ENCODE assay signal across 8 cellular contexts in the genomic region with DNA sequence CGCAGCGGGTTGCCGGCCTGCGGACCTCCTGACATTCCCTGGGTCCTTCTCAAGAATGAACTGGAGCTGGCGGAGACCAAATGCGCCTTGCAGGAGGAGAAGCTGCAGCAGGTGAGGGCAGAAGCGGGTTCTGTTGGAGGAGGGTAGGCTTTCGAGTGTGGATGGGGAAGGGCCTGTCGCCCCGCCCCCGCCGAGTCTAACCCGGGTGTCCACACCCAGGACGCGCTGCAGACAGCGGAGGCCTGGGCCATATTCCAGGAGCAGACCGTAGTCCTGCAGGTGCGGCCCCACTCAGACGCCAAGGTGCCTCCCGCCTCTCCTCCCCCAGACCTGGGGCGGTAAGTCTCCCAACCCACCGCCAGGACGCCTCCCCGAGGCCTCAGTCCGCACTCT.
A peak's percentile ranks its signal among the peaks of the same experiment; 100 is the strongest.
DNase-seq lines count a peak whose midpoint lies in the region; ATAC-seq and TF ChIP-seq lines count a peak whose summit lies in the region.
"Not testable (repeated sequence)": the region's sequence is repeated elsewhere in the genome, so short reads cannot be mapped to it uniquely, and the experiment has no call there.

No MANE protein-coding gene starts in this region.

- not testable (repeated sequence) for H3K27me3 ChIP-seq in RWPE2 (ENCODE audit: insufficient read depth, poor library complexity, severe bottlenecking); tibial artery

- not testable (repeated sequence) for TF ChIP-seq POLR2A in GM18505 (IDR thresholded peaks at IDR 0.05; ENCODE audit: borderline replicate concordance, extremely low read depth, insufficient read depth, insufficient read length)

- TF ChIP-seq CTCF in RWPE2 (IDR thresholded peaks at IDR 0.05; ENCODE audit: poor library complexity, severe bottlenecking); fibroblast of the aortic adventitia (IDR thresholded peaks at IDR 0.05; ENCODE audit: insufficient read depth, low read length); nephron (IDR thresholded peaks at IDR 0.05; ENCODE audit: unreplicated experiment in 3 of 3); tibial artery (IDR thresholded peaks at IDR 0.05): not testable (repeated sequence)

- not testable (repeated sequence) for H3K9me3 Mint-ChIP-seq in nephron

- H3K4me1 ChIP-seq in RWPE2 (ENCODE audit: insufficient read depth, poor library complexity, severe bottlenecking) = not testable (repeated sequence)
- peaks cover 0 to 12% (median 8%) of the 10 kb centered on the region in 4 donors for H3K4me1 ChIP-seq in tibial artery

- not testable (repeated sequence) for H3K4me1 Mint-ChIP-seq in nephron

- DNase-seq in RWPE2 (ENCODE audit: low spot score); fibroblast of the aortic adventitia (ENCODE audit: low read depth): not testable (repeated sequence)
- peak; percentile 67 for DNase-seq in activated naive CD4-positive, alpha-beta T cell treated with anti-CD3 and anti-CD28 coated beads, Interleukin-2, amount 50 U/mL, for 16 hours
- peak; percentile 61 to 72 for DNase-seq in tibial artery

- H3K27ac Mint-ChIP-seq in nephron = not testable (repeated sequence)

- not testable (repeated sequence) for H3K9me3 ChIP-seq in RWPE2 (ENCODE audit: severe bottlenecking); tibial artery

- intact Hi-C loops in tibial artery (cut with DNase I; ENCODE audit: low total_unique reads) = not testable (repeated sequence)

- not testable (repeated sequence) for H3K36me3 ChIP-seq in RWPE2 (ENCODE audit: low read depth); tibial artery

- H3K4me3 Mint-ChIP-seq in nephron = peak overlapping the region; percentile 92 to 95 (median 94)

- H3K4me3 ChIP-seq in RWPE2 (ENCODE audit: severe bottlenecking) = peak overlapping the region; percentile 47
- peak overlapping the region; percentile 25 for H3K4me3 ChIP-seq in fibroblast of the aortic adventitia (ENCODE audit: low read depth, low read length)
- H3K4me3 ChIP-seq in tibial artery = peak overlapping the region; percentile 68 to 75

- peak overlapping the region; percentile 71 for H3K27ac ChIP-seq in RWPE2 (ENCODE audit: poor library complexity, severe bottlenecking)
- not testable (repeated sequence) for H3K27ac ChIP-seq in tibial artery

- peak; percentile 21 for ATAC-seq in GM18505 (IDR thresholded peaks at IDR 0.05; ENCODE audit: unreplicated experiment)
- peak; percentile 24 for ATAC-seq in GM21723 (IDR thresholded peaks at IDR 0.05; ENCODE audit: unreplicated experiment)
- peak; percentile 18 for ATAC-seq in HG03097 (IDR thresholded peaks at IDR 0.05; ENCODE audit: low FRiP score, unreplicated experiment)
- ATAC-seq in RWPE2 (ENCODE audit: low read depth) = peak; percentile 32

- H3K36me3 Mint-ChIP-seq in nephron (ENCODE audit: low read depth) = not testable (repeated sequence)

- peaks cover 48% of the 10 kb centered on the region for H3K27me3 Mint-ChIP-seq in nephron (ENCODE audit: low read depth)
